Comparison of ENCODE assay signal across 1 cellular context in the genomic region with DNA sequence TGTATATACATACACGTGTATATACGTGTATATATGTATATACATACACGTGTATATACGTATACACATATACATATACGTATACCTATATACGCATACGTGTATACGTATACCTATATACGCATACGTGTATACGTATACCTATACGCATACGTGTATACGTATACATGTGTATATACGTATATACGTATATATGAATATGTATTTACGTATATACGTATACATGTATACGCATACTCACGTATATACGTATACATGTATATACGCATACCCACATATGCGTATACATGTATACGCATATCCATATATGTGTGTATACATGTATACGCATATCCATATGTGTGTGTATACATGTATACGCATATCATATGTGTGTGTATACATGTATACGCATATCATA.
TF ChIP-seq lines count a peak whose summit lies in the region.

No MANE protein-coding gene starts in this region.

TF ChIP-seq in K562, 482 proteins besides CTCF, POLR2A, EP300 and RAD21 (continued from another document):
- TF ChIP-seq GMEB1 (CRISPR knock-in tag; IDR thresholded peaks at IDR 0.05) (0 out of 2 replicates have a peak, but pooled peaks have one; percentile 31), TSHZ1 (CRISPR knock-in tag; IDR thresholded peaks at IDR 0.05) (0 out of 2 replicates have a peak, but pooled peaks have one; percentile 31), HDAC8 (tag; IDR thresholded peaks at IDR 0.05) (0 out of 2 replicates have a peak, but pooled peaks have one; percentile 21), NR2F6 (CRISPR knock-in tag; IDR thresholded peaks at IDR 0.05) (peak; percentile 90), ZNF449 (CRISPR knock-in tag; IDR thresholded peaks at IDR 0.05) (peak; percentile 86), NFIX (CRISPR knock-in tag; IDR thresholded peaks at IDR 0.05; ENCODE audit: low read depth) (peak; percentile 78), PPARD (CRISPR knock-in tag; IDR thresholded peaks at IDR 0.05) (peak; percentile 83), JUNB (CRISPR knock-in tag; conservative IDR thresholded peaks at IDR 0.05) (0 out of 2 replicates have a peak, but pooled peaks have one; percentile 36), ZNF707 (CRISPR knock-in tag; conservative IDR thresholded peaks at IDR 0.05) (peak; percentile 81), ZFP30 (CRISPR knock-in tag; IDR thresholded peaks at IDR 0.05; ENCODE audit: borderline replicate concordance) (peak; percentile 63; the same call in 1 of the 2 replicates)
- TF ChIP-seq, protein P1, sequence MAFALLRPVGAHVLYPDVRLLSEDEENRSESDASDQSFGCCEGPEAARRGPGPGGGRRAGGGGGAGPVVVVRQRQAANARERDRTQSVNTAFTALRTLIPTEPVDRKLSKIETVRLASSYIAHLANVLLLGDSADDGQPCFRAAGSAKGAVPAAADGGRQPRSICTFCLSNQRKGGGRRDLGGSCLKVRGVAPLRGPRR (CRISPR knock-in tag; IDR thresholded peaks at IDR 0.05), result peak; percentile 80; the same call in 1 of the 2 replicates
- TF ChIP-seq, protein P2, sequence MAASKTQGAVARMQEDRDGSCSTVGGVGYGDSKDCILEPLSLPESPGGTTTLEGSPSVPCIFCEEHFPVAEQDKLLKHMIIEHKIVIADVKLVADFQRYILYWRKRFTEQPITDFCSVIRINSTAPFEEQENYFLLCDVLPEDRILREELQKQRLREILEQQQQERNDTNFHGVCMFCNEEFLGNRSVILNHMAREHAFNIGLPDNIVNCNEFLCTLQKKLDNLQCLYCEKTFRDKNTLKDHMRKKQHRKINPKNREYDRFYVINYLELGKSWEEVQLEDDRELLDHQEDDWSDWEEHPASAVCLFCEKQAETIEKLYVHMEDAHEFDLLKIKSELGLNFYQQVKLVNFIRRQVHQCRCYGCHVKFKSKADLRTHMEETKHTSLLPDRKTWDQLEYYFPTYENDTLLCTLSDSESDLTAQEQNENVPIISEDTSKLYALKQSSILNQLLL (CRISPR knock-in tag; IDR thresholded peaks at IDR 0.05; ENCODE audit: borderline replicate concordance), result peak; percentile 99
